In genomic region chr7:116953372-116953726, GRCh38 we compare ENCODE assay signal across 8 cellular contexts. TPM values are rescaled to one million over a fixed set of nuclear protein-coding genes. Genes with fewer than 3 reads are reported as not detected.
DNase-seq lines count a peak whose midpoint lies in the region; ATAC-seq and TF ChIP-seq lines count a peak whose summit lies in the region.

A gene with protein sequence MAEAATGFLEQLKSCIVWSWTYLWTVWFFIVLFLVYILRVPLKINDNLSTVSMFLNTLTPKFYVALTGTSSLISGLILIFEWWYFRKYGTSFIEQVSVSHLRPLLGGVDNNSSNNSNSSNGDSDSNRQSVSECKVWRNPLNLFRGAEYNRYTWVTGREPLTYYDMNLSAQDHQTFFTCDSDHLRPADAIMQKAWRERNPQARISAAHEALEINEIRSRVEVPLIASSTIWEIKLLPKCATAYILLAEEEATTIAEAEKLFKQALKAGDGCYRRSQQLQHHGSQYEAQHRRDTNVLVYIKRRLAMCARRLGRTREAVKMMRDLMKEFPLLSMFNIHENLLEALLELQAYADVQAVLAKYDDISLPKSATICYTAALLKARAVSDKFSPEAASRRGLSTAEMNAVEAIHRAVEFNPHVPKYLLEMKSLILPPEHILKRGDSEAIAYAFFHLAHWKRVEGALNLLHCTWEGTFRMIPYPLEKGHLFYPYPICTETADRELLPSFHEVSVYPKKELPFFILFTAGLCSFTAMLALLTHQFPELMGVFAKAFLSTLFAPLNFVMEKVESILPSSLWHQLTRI (plus strand): TSS chr7:116953501. CDS start chr7:116953541, 40 bp downstream.

- H3K27ac ChIP-seq in CD8-positive, alpha-beta T cell (ENCODE audit: low read depth, low read length) = peak within 1 kb of the TSS; percentile 49

- POLR2A ChIA-PET in CD8-positive, alpha-beta T cell (lab: Charles Lee) = interaction anchor here (1.5 to 1.8 kb wide), 2 partner anchors 11 to 19 kb away, joined by 3 to 5 read pairs; no protein-coding TSS in a partner anchor

- peaks cover 15% of the 10 kb centered on the region for H3K4me1 ChIP-seq in CD8-positive, alpha-beta T cell (ENCODE audit: insufficient read depth, low read length)

- TF ChIP-seq CTCF in CD8-positive, alpha-beta T cell (IDR thresholded peaks at IDR 0.05) = no peak
- TF ChIP-seq CTCF in fibroblast of villous mesenchyme (IDR thresholded peaks at IDR 0.05; ENCODE audit: insufficient read depth, low read depth, low read length) (no peak), neural crest cell (conservative IDR thresholded peaks at IDR 0.05) (no peak)

- intact Hi-C loops in CD8-positive, alpha-beta T cell (cut with DNase I, micrococcal nuclease) = loop anchor here (1.0 to 10.0 kb wide), 2 partner anchors 91 to 1231 kb away; partner anchors contain the start of genes CAPZA2 (in 1 of the 2) and LSM8 (in 1 of the 2)

- no peaks in the 10 kb centered on the region for H3K27me3 Mint-ChIP-seq in CD8-positive, alpha-beta T cell (ENCODE audit: low read depth)
- no peaks in the 10 kb centered on the region for H3K27me3 Mint-ChIP-seq in neural crest cell (ENCODE audit: low read depth)
- peaks cover 6% of the 10 kb centered on the region for H3K27me3 Mint-ChIP-seq in stimulated activated naive CD8-positive, alpha-beta T cell treated with anti-CD3 and anti-CD28 coated beads, Interleukin-15, amount 100 ng/mL, for 72 hours

- peak within 1 kb of the TSS; percentile 93 for H3K4me3 Mint-ChIP-seq in CD8-positive, alpha-beta T cell
- peak within 1 kb of the TSS; percentile 97 for H3K4me3 Mint-ChIP-seq in neural crest cell
- peak within 1 kb of the TSS; percentile 86 to 90 for H3K4me3 Mint-ChIP-seq in stimulated activated naive CD8-positive, alpha-beta T cell treated with anti-CD3 and anti-CD28 coated beads, Interleukin-15, amount 100 ng/mL, for 72 hours

- H3K9me3 Mint-ChIP-seq in CD8-positive, alpha-beta T cell = no peaks in the 10 kb centered on the region
- H3K9me3 Mint-ChIP-seq in neural crest cell = no peaks in the 10 kb centered on the region
- H3K9me3 Mint-ChIP-seq in stimulated activated naive CD8-positive, alpha-beta T cell treated with anti-CD3 and anti-CD28 coated beads, Interleukin-15, amount 100 ng/mL, for 72 hours = no peaks in the 10 kb centered on the region

- H3K4me3 ChIP-seq in CD8-positive, alpha-beta T cell (ENCODE audit: low read depth, low read length) = peak within 1 kb of the TSS; percentile 61
- peak within 1 kb of the TSS; percentile 86 for H3K4me3 ChIP-seq in fibroblast of villous mesenchyme (ENCODE audit: low read depth, low read length)

- H3K27me3 ChIP-seq in CD8-positive, alpha-beta T cell (ENCODE audit: insufficient read depth, low read length) = no peaks in the 10 kb centered on the region

- no peaks in the 10 kb centered on the region for H3K9me3 ChIP-seq in CD8-positive, alpha-beta T cell (ENCODE audit: low read length)

- peak within 1 kb of the TSS; percentile 83 for H3K27ac Mint-ChIP-seq in CD8-positive, alpha-beta T cell
- H3K27ac Mint-ChIP-seq in neural crest cell (ENCODE audit: unreplicated experiment) = peak within 1 kb of the TSS; percentile 99
- peak within 1 kb of the TSS; percentile 82 to 95 for H3K27ac Mint-ChIP-seq in stimulated activated naive CD8-positive, alpha-beta T cell treated with anti-CD3 and anti-CD28 coated beads, Interleukin-15, amount 100 ng/mL, for 72 hours

- H3K36me3 Mint-ChIP-seq in CD8-positive, alpha-beta T cell = peaks cover 4% of the 10 kb centered on the region
- peaks cover 3% of the 10 kb centered on the region for H3K36me3 Mint-ChIP-seq in neural crest cell (ENCODE audit: low read depth)

- DNase-seq in CD8-positive, alpha-beta T cell = peak; percentile 26 to 78 (median 59)
- DNase-seq in HPDE6-E6E7 (ENCODE audit: extremely low spot score) (peak; percentile 66), RKO (ENCODE audit: low spot score) (peak; percentile 90), fibroblast of villous mesenchyme (ENCODE audit: low read depth) (peak; percentile 71), neural crest cell (ENCODE audit: low read depth, low spot score) (peak; percentile 50)
- peak; percentile 55 for DNase-seq in activated effector memory CD4-positive, alpha-beta T cell treated with Interleukin-2 at 50 U/mL for 16 hours
- peak in 1 of 2 donors; percentile 71 for DNase-seq in stimulated activated naive CD8-positive, alpha-beta T cell treated with anti-CD3 and anti-CD28 coated beads, Interleukin-15, amount 100 ng/mL, for 72 hours

- CTCF ChIA-PET in CD8-positive, alpha-beta T cell (lab: Charles Lee) = interaction anchor here (1.2 to 1.9 kb wide), 3 partner anchors 35 to 181 kb away, joined by 3 to 5 read pairs (median 4); no protein-coding TSS in a partner anchor

- ATAC-seq in CD8-positive, alpha-beta T cell = peak; percentile 83
- ATAC-seq in GM19452 (IDR thresholded peaks at IDR 0.05; ENCODE audit: unreplicated experiment) = peak; percentile 40
- ATAC-seq in stimulated activated naive CD8-positive, alpha-beta T cell treated with anti-CD3 and anti-CD28 coated beads, Interleukin-15, amount 100 ng/mL, for 72 hours = peak; percentile 74

- no peaks in the 10 kb centered on the region for H3K36me3 ChIP-seq in CD8-positive, alpha-beta T cell (ENCODE audit: insufficient read depth, low read length)

- peaks cover 21% of the 10 kb centered on the region for H3K4me1 Mint-ChIP-seq in CD8-positive, alpha-beta T cell (ENCODE audit: low read depth)
- H3K4me1 Mint-ChIP-seq in neural crest cell = peaks cover 30% of the 10 kb centered on the region
- peaks cover 29% of the 10 kb centered on the region for H3K4me1 Mint-ChIP-seq in stimulated activated naive CD8-positive, alpha-beta T cell treated with anti-CD3 and anti-CD28 coated beads, Interleukin-15, amount 100 ng/mL, for 72 hours

RNA-seq across cellular contexts. Expression of the gene that starts here (rescaled TPM):
- 1 to 10 TPM; 4.4 to 5.0 TPM for total RNA-seq in CD8-positive, alpha-beta T cell
- 31.5 and 33.8 TPM in 2 replicates for total RNA-seq in fibroblast of villous mesenchyme
- total RNA-seq in neural crest cell = 22.4 and 25.5 TPM in 2 replicates
